ENCODE assay signal across 9 cellular contexts in the genomic region with DNA sequence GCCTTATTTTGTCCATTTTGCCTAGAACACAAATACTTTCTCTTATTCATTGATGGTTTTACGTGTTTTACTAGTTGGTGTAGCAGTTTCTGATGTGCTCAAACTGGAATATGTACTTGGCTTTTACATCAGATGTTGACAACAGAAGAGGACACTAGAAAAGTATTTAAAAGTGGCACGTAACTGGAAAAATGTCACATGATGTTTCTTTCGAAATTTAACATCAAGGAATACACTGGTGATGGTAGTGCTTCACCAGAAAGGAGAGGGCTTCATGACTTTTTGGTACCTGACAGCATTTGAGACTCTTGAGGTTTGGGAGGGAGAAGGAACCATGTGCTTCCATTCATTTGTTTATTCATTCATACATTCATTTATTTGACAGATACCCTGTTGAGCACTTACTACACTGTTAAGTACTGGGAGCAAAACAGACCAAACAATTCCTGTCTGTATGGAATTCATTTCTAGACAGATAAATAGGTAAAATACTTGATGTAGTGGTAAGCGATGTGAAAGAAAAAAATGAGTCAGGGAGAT. TPM values are rescaled to one million over a fixed set of nuclear protein-coding genes. Genes with fewer than 3 reads are reported as not detected.
A peak's percentile ranks its signal among the peaks of the same experiment; 100 is the strongest.
DNase-seq lines count a peak whose midpoint lies in the region; ATAC-seq and TF ChIP-seq lines count a peak whose summit lies in the region.
"Had no signal": no experiment of that assay in that cellular context is flagged by ENCODE, and none has a peak within 500 bp of the region (broad histone marks: within the 10 kb centered on the region; RNA-seq: fewer than 3 reads in every experiment).

No MANE protein-coding gene starts in this region.

- TF ChIP-seq CTCF in kidney epithelial cell (IDR thresholded peaks at IDR 0.05; ENCODE audit: insufficient read depth, low read length, poor library complexity, severe bottlenecking) (no peak), thoracic aorta (IDR thresholded peaks at IDR 0.05) (no peak)

- peaks cover 3% of the 10 kb centered on the region for H3K9me3 Mint-ChIP-seq in activated naive CD4-positive, alpha-beta T cell treated with anti-CD3 and anti-CD28 coated beads for 36 hours
- H3K9me3 Mint-ChIP-seq in activated naive CD8-positive, alpha-beta T cell treated with anti-CD3 and anti-CD28 coated beads, Interleukin-2, amount 10 ng/mL, durations not matched to agents 7 days and 5 days = peaks cover 2% of the 10 kb centered on the region

- CTCF ChIA-PET in activated naive CD4-positive, alpha-beta T cell treated with anti-CD3 and anti-CD28 coated beads for 36 hours (lab: Charles Lee) = no interaction called here

- no peaks in the 10 kb centered on the region for H3K27me3 Mint-ChIP-seq in activated naive CD4-positive, alpha-beta T cell treated with anti-CD3 and anti-CD28 coated beads for 36 hours (ENCODE audit: low read depth)
- no peaks in the 10 kb centered on the region for H3K27me3 Mint-ChIP-seq in activated naive CD8-positive, alpha-beta T cell treated with anti-CD3 and anti-CD28 coated beads, Interleukin-2, amount 10 ng/mL, durations not matched to agents 7 days and 5 days

- POLR2A ChIA-PET in activated naive CD8-positive, alpha-beta T cell treated with anti-CD3 and anti-CD28 coated beads, Interleukin-2, amount 10 ng/mL, durations not matched to agents 7 days and 5 days (lab: Charles Lee) = interaction anchor here (1.0 to 1.1 kb wide), 2 partner anchors 22 to 362 kb away, joined by 4 read pairs; no protein-coding TSS in a partner anchor

- peak overlapping the region; percentile 100 for H3K4me3 ChIP-seq in kidney epithelial cell (ENCODE audit: low read depth, low read length)
- H3K4me3 ChIP-seq in thoracic aorta = peak overlapping the region; percentile 83

- peaks cover 41% of the 10 kb centered on the region for H3K4me1 Mint-ChIP-seq in activated naive CD4-positive, alpha-beta T cell treated with anti-CD3 and anti-CD28 coated beads for 36 hours (ENCODE audit: low read depth)
- H3K4me1 Mint-ChIP-seq in activated naive CD8-positive, alpha-beta T cell treated with anti-CD3 and anti-CD28 coated beads, Interleukin-2, amount 10 ng/mL, durations not matched to agents 7 days and 5 days = peaks cover 29% of the 10 kb centered on the region

- H3K36me3 Mint-ChIP-seq in activated naive CD4-positive, alpha-beta T cell treated with anti-CD3 and anti-CD28 coated beads for 36 hours (ENCODE audit: low read depth) = peaks cover 23% of the 10 kb centered on the region
- H3K36me3 Mint-ChIP-seq in activated naive CD8-positive, alpha-beta T cell treated with anti-CD3 and anti-CD28 coated beads, Interleukin-2, amount 10 ng/mL, durations not matched to agents 7 days and 5 days = peaks cover 19% of the 10 kb centered on the region

- peaks cover 14 to 34% of the 10 kb centered on the region in 2 donors for H3K4me1 ChIP-seq in thoracic aorta (ENCODE audit: control insufficient read depth in 1 of 2, low read depth in 2 of 2)

- H3K27ac ChIP-seq in thoracic aorta = no peak overlapping the region

- DNase-seq in activated naive CD4-positive, alpha-beta T cell treated with anti-CD3 and anti-CD28 coated beads for 36 hours = no peak
- no peak for DNase-seq in activated naive CD4-positive, alpha-beta T cell (lab: John Stamatoyannopoulos, UW)
- DNase-seq in activated naive CD8-positive, alpha-beta T cell treated with anti-CD3 and anti-CD28 coated beads, Interleukin-2, amount 10 ng/mL, durations not matched to agents 7 days and 5 days = no peak
- DNase-seq in kidney epithelial cell (ENCODE audit: low read depth) = no peak
- DNase-seq in thoracic aorta (ENCODE audit: low spot score) = no peak
- no peak for DNase-seq in NCI-H2196 (lab: John Stamatoyannopoulos, UW; ENCODE audit: unreplicated experiment)
- DNase-seq in activated CD8-positive, alpha-beta memory T cell treated with anti-CD3 and anti-CD28 coated beads for 24 hours = no peak
- DNase-seq: SHP77 treated with DMSO at 0.1 percent for 48 hours had no signal

- H3K36me3 ChIP-seq in kidney epithelial cell (ENCODE audit: control insufficient read depth, insufficient read depth, low read length) (no peaks in the 10 kb centered on the region), thoracic aorta (no peaks in the 10 kb centered on the region)

- H3K27ac Mint-ChIP-seq in activated naive CD4-positive, alpha-beta T cell treated with anti-CD3 and anti-CD28 coated beads for 36 hours = no peak overlapping the region
- H3K27ac Mint-ChIP-seq in activated naive CD8-positive, alpha-beta T cell treated with anti-CD3 and anti-CD28 coated beads, Interleukin-2, amount 10 ng/mL, durations not matched to agents 7 days and 5 days = peak overlapping the region; percentile 32

- H3K4me3 Mint-ChIP-seq in activated naive CD4-positive, alpha-beta T cell treated with anti-CD3 and anti-CD28 coated beads for 36 hours = peak overlapping the region; percentile 87
- peak overlapping the region; percentile 92 for H3K4me3 Mint-ChIP-seq in activated naive CD8-positive, alpha-beta T cell treated with anti-CD3 and anti-CD28 coated beads, Interleukin-2, amount 10 ng/mL, durations not matched to agents 7 days and 5 days

- no peak for ATAC-seq in activated naive CD8-positive, alpha-beta T cell treated with anti-CD3 and anti-CD28 coated beads, Interleukin-2, amount 10 ng/mL, durations not matched to agents 7 days and 5 days (ENCODE audit: low read depth)
- no peak for ATAC-seq in thoracic aorta (ENCODE audit: insufficient number of reproducible peaks, low FRiP score, low read depth)
- no peak for ATAC-seq in HG02798 (IDR thresholded peaks at IDR 0.05; ENCODE audit: poor library complexity, unreplicated experiment)

- intact Hi-C loops in activated naive CD4-positive, alpha-beta T cell treated with anti-CD3 and anti-CD28 coated beads for 36 hours (cut with micrococcal nuclease) = loop anchor here (5.0 to 10.0 kb wide), 4 partner anchors 94 to 1154 kb away; a partner anchor contains a TSS

- H3K27me3 ChIP-seq in kidney epithelial cell (ENCODE audit: control insufficient read depth, insufficient read depth, low read length) = no peaks in the 10 kb centered on the region
- no peaks in the 10 kb centered on the region for H3K27me3 ChIP-seq in thoracic aorta (replicated peaks; ENCODE audit: insufficient read depth)

- H3K9me3 ChIP-seq in thoracic aorta = no peaks in the 10 kb centered on the region

RNA-seq across cellular contexts. Expression of a gene that starts 1.5 kb away (rescaled TPM):
- 10 to 100 TPM; 49.7 to 52.8 TPM for total RNA-seq in activated naive CD4-positive, alpha-beta T cell treated with anti-CD3 and anti-CD28 coated beads for 36 hours
- total RNA-seq in activated naive CD8-positive, alpha-beta T cell treated with anti-CD3 and anti-CD28 coated beads, Interleukin-2, amount 10 ng/mL, durations not matched to agents 7 days and 5 days = 10 to 100 TPM; 66.8 to 67.5 TPM
- total RNA-seq in kidney epithelial cell (39.4 and 46.7 TPM in 2 replicates), thoracic aorta (100 to 1,000 TPM in 1 of 2 donors, 10 to 100 TPM in 1; 54.7 to 121 TPM)
